22 cellular contexts compared by ENCODE assay signal in the genomic region with DNA sequence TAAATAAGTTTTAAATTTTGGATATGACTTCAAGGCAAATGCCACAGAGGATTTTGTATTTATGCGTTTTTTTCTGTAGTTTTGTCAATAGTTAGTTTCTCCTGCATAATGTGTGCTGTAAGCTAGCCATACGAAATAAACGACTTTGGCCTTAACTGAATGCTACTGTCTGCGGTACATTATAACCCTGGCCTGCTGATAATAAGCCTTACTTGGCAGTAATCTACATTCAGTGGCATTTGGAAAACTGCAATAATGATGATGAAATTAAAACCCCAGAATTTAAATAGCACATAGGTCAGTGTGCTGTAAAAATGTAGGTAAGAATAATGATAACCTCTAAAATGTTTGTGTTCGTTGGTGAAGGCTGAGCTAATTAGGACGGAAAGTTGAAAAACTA.
DNase-seq lines count a peak whose midpoint lies in the region; ATAC-seq and TF ChIP-seq lines count a peak whose summit lies in the region.
"Had no signal": no experiment of that assay in that cellular context is flagged by ENCODE, and none has a peak within 500 bp of the region (broad histone marks: within the 10 kb centered on the region; RNA-seq: fewer than 3 reads in every experiment).

No MANE protein-coding gene starts in this region.

- H3K9me3 ChIP-seq in left ventricle myocardium inferior (replicated peaks) (no peaks in the 10 kb centered on the region), mucosa of descending colon (no peaks in the 10 kb centered on the region)
- H3K9me3 ChIP-seq: A549; BE2C; BLaER1 treated with 17β-estradiol and CSF1 and Interleukin-3, amounts not matched to agents 10 nM and 100 nM; HAP-1 had no signal

- no peaks in the 10 kb centered on the region for H3K27me3 Mint-ChIP-seq in brain
- H3K27me3 Mint-ChIP-seq: CD4-positive, alpha-beta T cell; CD8-positive, alpha-beta memory T cell had no signal

- TF ChIP-seq CTCF in astrocyte of the cerebellum (IDR thresholded peaks at IDR 0.05; ENCODE audit: low read depth, low read length, missing control alignments) (no peak), brain (conservative IDR thresholded peaks at IDR 0.05) (no peak), left ventricle myocardium inferior (IDR thresholded peaks at IDR 0.05; ENCODE audit: borderline replicate concordance) (no peak), mucosa of descending colon (IDR thresholded peaks at IDR 0.05) (no peak)

- no peak for ATAC-seq in mucosa of descending colon
- ATAC-seq: A549, GM23338 had no signal

- no peaks in the 10 kb centered on the region for H3K36me3 ChIP-seq in left ventricle myocardium inferior
- no peaks in the 10 kb centered on the region for H3K36me3 ChIP-seq in mucosa of descending colon (ENCODE audit: low read depth)
- H3K36me3 ChIP-seq: BE2C; BLaER1 treated with 17β-estradiol and CSF1 and Interleukin-3, amounts not matched to agents 10 nM and 100 nM; HAP-1 had no signal

- in situ Hi-C loops in astrocyte of the cerebellum (cut with HindIII; ENCODE audit: low sequenced_read_pairs): no loop called here

- peaks cover 47% of the 10 kb centered on the region for H3K4me1 Mint-ChIP-seq in brain
- H3K4me1 Mint-ChIP-seq: CD14-positive monocyte; CD8-positive, alpha-beta memory T cell had no signal

- H3K27me3 ChIP-seq in left ventricle myocardium inferior (ENCODE audit: low read depth): no peaks in the 10 kb centered on the region
- H3K27me3 ChIP-seq: BE2C; BLaER1 treated with 17β-estradiol and CSF1 and Interleukin-3, amounts not matched to agents 10 nM and 100 nM had no signal

- H3K4me3 Mint-ChIP-seq in brain: peak overlapping the region in 1 of 5 experiments; percentile 59
- H3K4me3 Mint-ChIP-seq: CD14-positive monocyte; CD4-positive, alpha-beta T cell; CD8-positive, alpha-beta memory T cell; GM23338; HFFc6 had no signal

- DNase-seq in NCI-H446 treated with DMSO at 0.1 percent for 48 hours (lab: John Stamatoyannopoulos, UW): peak; percentile 46
- peak; percentile 55 for DNase-seq in astrocyte of the cerebellum (ENCODE audit: low read depth)
- no peak for DNase-seq in left ventricle myocardium inferior
- DNase-seq in mucosa of descending colon: no peak
- DNase-seq in DMS53 treated with DMSO at 0.1 percent for 48 hours (lab: John Stamatoyannopoulos, UW; ENCODE audit: unreplicated experiment): no peak
- no peak for DNase-seq in NCI-H1092 (lab: John Stamatoyannopoulos, UW)
- DNase-seq: 8988T; ACHN; AML-193; BE2C; CD4-positive, alpha-beta T cell; CD8-positive, alpha-beta memory T cell; DMS 273 treated with DMSO at 0.1 percent for 48 hours; DMS79 treated with DMSO at 0.1 percent for 48 hours; GF-D8; HFFc6 had no signal

- H3K4me3 ChIP-seq in astrocyte of the cerebellum (ENCODE audit: low read depth, low read length) (no peak overlapping the region), left ventricle myocardium inferior (no peak overlapping the region), mucosa of descending colon (no peak overlapping the region)
- H3K4me3 ChIP-seq: A549; BLaER1 treated with 17β-estradiol and CSF1 and Interleukin-3, amounts not matched to agents 10 nM and 100 nM; GM23338; HAP-1 had no signal

- intact Hi-C loops in left ventricle myocardium inferior (cut with micrococcal nuclease) (no loop called here), mucosa of descending colon (cut with DNase I, micrococcal nuclease) (no loop called here)

- peak overlapping the region in 4 of 5 experiments; percentile 16 to 77 (median 62) for H3K27ac Mint-ChIP-seq in brain
- H3K27ac Mint-ChIP-seq: CD14-positive monocyte; CD4-positive, alpha-beta T cell; CD8-positive, alpha-beta memory T cell; HFFc6 had no signal

- no peaks in the 10 kb centered on the region for H3K9me3 Mint-ChIP-seq in brain
- H3K9me3 Mint-ChIP-seq: CD14-positive monocyte, GM23338 had no signal

- H3K4me1 ChIP-seq in left ventricle myocardium inferior: no peaks in the 10 kb centered on the region
- H3K4me1 ChIP-seq in mucosa of descending colon (ENCODE audit: low read depth): no peaks in the 10 kb centered on the region
- H3K4me1 ChIP-seq: A549 had no signal

- H3K27ac ChIP-seq in left ventricle myocardium inferior (replicated peaks): no peak overlapping the region
- H3K27ac ChIP-seq: A549; BLaER1 treated with 17β-estradiol and CSF1 and Interleukin-3, amounts not matched to agents 10 nM and 100 nM had no signal

- no peaks in the 10 kb centered on the region for H3K36me3 Mint-ChIP-seq in brain
- H3K36me3 Mint-ChIP-seq: CD14-positive monocyte; CD8-positive, alpha-beta memory T cell had no signal

Comparison
In these comparisons a context has a peak if more than half of its experiments do, and no peak if none do; other contexts are left out.
1. DNase-seq: peak in NCI-H446 treated with DMSO at 0.1 percent for 48 hours (single experiment) and astrocyte of the cerebellum (single experiment); none in left ventricle myocardium inferior (single experiment), mucosa of descending colon (0 of 3), DMS53 treated with DMSO at 0.1 percent for 48 hours (single experiment) and NCI-H1092 (single experiment).